In genomic region chr20:63362426-63363009, GRCh38 we compare ENCODE assay signal across 18 cellular contexts. TPM values are rescaled to one million over a fixed set of nuclear protein-coding genes. Genes with fewer than 3 reads are reported as not detected.
DNase-seq lines count a peak whose midpoint lies in the region; ATAC-seq and TF ChIP-seq lines count a peak whose summit lies in the region.
"Had no signal": no experiment of that assay in that cellular context is flagged by ENCODE, and none has a peak within 500 bp of the region (broad histone marks: within the 10 kb centered on the region; RNA-seq: fewer than 3 reads in every experiment).

No MANE protein-coding gene starts in this region.

- H3K27ac Mint-ChIP-seq in endodermal cell = no peak overlapping the region
- H3K27ac Mint-ChIP-seq: CD8-positive, alpha-beta T cell; HFFc6 had no signal

- no peak overlapping the region for H3K27ac ChIP-seq in right atrium auricular region
- no peak overlapping the region for H3K27ac ChIP-seq in endodermal cell (ENCODE audit: low read depth, low read length)
- H3K27ac ChIP-seq in liver (ENCODE audit: low read depth in 1 of 2, low read length in 2 of 2) = peak overlapping the region; percentile 89 to 94
- no peak overlapping the region for H3K27ac ChIP-seq in spleen
- H3K27ac ChIP-seq: BLaER1 had no signal

- H3K27me3 ChIP-seq in right atrium auricular region (peaks cover 0 to 8% of the 10 kb centered on the region in 2 donors), endodermal cell (ENCODE audit: control insufficient read depth, insufficient read depth, low read length, poor library complexity, severe bottlenecking) (peaks cover 28% of the 10 kb centered on the region), liver (ENCODE audit: control insufficient read depth in 4 of 4, insufficient read depth in 4 of 4, low read length in 3 of 4) (no peaks in the 10 kb centered on the region), spleen (replicated peaks in 1 of 7) (peaks cover 4 to 94% (median 25%) of the 10 kb centered on the region in 7 donors)

- H3K4me3 Mint-ChIP-seq in endodermal cell = no peak overlapping the region
- H3K4me3 Mint-ChIP-seq: CD8-positive, alpha-beta T cell; HFFc6 had no signal

- H3K4me1 Mint-ChIP-seq in endodermal cell = peaks cover 8% of the 10 kb centered on the region

- H3K36me3 ChIP-seq in right atrium auricular region (no peaks in the 10 kb centered on the region), endodermal cell (ENCODE audit: control insufficient read depth, insufficient read depth, low read length) (no peaks in the 10 kb centered on the region), liver (ENCODE audit: control insufficient read depth in 4 of 4, insufficient read depth in 3 of 4, low read depth in 1 of 4, low read length in 3 of 4) (no peaks in the 10 kb centered on the region), spleen (no peaks in the 10 kb centered on the region)
- H3K36me3 ChIP-seq: BLaER1 had no signal

- DNase-seq in Right ventricle myocardium inferior (ENCODE audit: missing footprints) (peak; percentile 8), right atrium auricular region (ENCODE audit: low spot score) (no peak), endodermal cell (no peak), spleen (peak; percentile 62), NCI-H187 treated with DMSO at 0.1 percent for 48 hours (lab: John Stamatoyannopoulos, UW) (no peak)
- DNase-seq: GOT3; HFFc6; NCI-H1694 treated with DMSO at 0.1 percent for 48 hours; NCI-H226; NK-92 treated with Interleukin-12 subunit alpha and Interleukin-12 subunit beta, amount 100 ng/mL, for 24 hours had no signal

- peaks cover 20% of the 10 kb centered on the region for H3K27me3 Mint-ChIP-seq in endodermal cell (ENCODE audit: insufficient read depth)

- no peaks in the 10 kb centered on the region for H3K36me3 Mint-ChIP-seq in endodermal cell (ENCODE audit: low read depth)
- H3K36me3 Mint-ChIP-seq: CD8-positive, alpha-beta T cell had no signal

- H3K4me3 ChIP-seq in right atrium auricular region (no peak overlapping the region), endodermal cell (ENCODE audit: low read length) (no peak overlapping the region), liver (ENCODE audit: low read depth in 1 of 3, low read length in 3 of 3) (no peak overlapping the region), spleen (no peak overlapping the region)
- H3K4me3 ChIP-seq: BLaER1 had no signal

- intact Hi-C loops in Right ventricle myocardium inferior (cut with DNase I) (no loop called here), spleen (cut with DNase I; ENCODE audit: low total_unique reads) (no loop called here)

- TF ChIP-seq CTCF in right atrium auricular region (IDR thresholded peaks at IDR 0.05) (no peak), endodermal cell (conservative IDR thresholded peaks at IDR 0.05) (peak; percentile 44), liver (IDR thresholded peaks at IDR 0.05; ENCODE audit: low read depth, low read length, missing input control) (no peak), spleen (IDR thresholded peaks at IDR 0.05 in 8 of 11, conservative IDR thresholded peaks at IDR 0.05 in 3 of 11) (no peak)

- H3K9me3 Mint-ChIP-seq in endodermal cell = no peaks in the 10 kb centered on the region
- H3K9me3 Mint-ChIP-seq: CD8-positive, alpha-beta T cell; HFFc6 had no signal

- no peaks in the 10 kb centered on the region for H3K9me3 ChIP-seq in right atrium auricular region
- H3K9me3 ChIP-seq in endodermal cell (ENCODE audit: control insufficient read depth, low read length) = no peaks in the 10 kb centered on the region
- no peaks in the 10 kb centered on the region for H3K9me3 ChIP-seq in liver (ENCODE audit: control insufficient read depth in 4 of 4, low read length in 3 of 4)
- H3K9me3 ChIP-seq in spleen = no peaks in the 10 kb centered on the region
- H3K9me3 ChIP-seq: BLaER1 had no signal

- 80 to 81% methylated on average over 16 of the region's 16 CpGs for WGBS in endodermal cell (ENCODE audit: insufficient coverage in 1 of 2, insufficient read length in 1 of 2), 2 experiments
- WGBS in liver = 82% methylated on average over 16 of the region's 16 CpGs
- WGBS in spleen, 5 donors = 66 to 80% (median 69%) methylated on average over 15 to 16 of the region's 16 CpGs

- no peak for TF ChIP-seq POLR2A in spleen (IDR thresholded peaks at IDR 0.05)

- ATAC-seq in Right ventricle myocardium inferior (no peak), HG03571 (IDR thresholded peaks at IDR 0.05; ENCODE audit: unreplicated experiment) (no peak)
- ATAC-seq in activated CD4-positive, CD25-positive, alpha-beta regulatory T cell treated with anti-CD3 and anti-CD28 coated beads, Interleukin-2, amount 50 U/mL, for 24 hours = no peak
- ATAC-seq: CD8-positive, alpha-beta T cell had no signal

- no peak overlapping the region for H3K9ac ChIP-seq in endodermal cell (ENCODE audit: extremely low read depth, low read length, poor library complexity, severe bottlenecking)
- no peak overlapping the region for H3K9ac ChIP-seq in liver (ENCODE audit: low read depth in 1 of 2, low read length in 2 of 2)
- H3K9ac ChIP-seq: BLaER1 had no signal

- H3K4me1 ChIP-seq in right atrium auricular region (peaks cover 0 to 27% of the 10 kb centered on the region in 2 donors), endodermal cell (ENCODE audit: control insufficient read depth, insufficient read depth, low read length) (no peaks in the 10 kb centered on the region), liver (ENCODE audit: control insufficient read depth in 4 of 4, insufficient read depth in 4 of 4, low read length in 3 of 4) (peaks cover 15 to 93% (median 61%) of the 10 kb centered on the region in 4 donors), spleen (peaks cover 0 to 27% (median 11%) of the 10 kb centered on the region in 6 donors)

- no peak for TF ChIP-seq RAD21 in liver (IDR thresholded peaks at IDR 0.05)

TF ChIP-seq in liver, 16 proteins besides CTCF, POLR2A, EP300 and RAD21 (continues in another document):
- no peak for TF ChIP-seq FOXA1 (IDR thresholded peaks at IDR 0.05)
- TF ChIP-seq GABPA (IDR thresholded peaks at IDR 0.05 in 1 of 2, conservative IDR thresholded peaks at IDR 0.05 in 1 of 2) = no peak
- no peak for TF ChIP-seq JUND (IDR thresholded peaks at IDR 0.05)
- TF ChIP-seq EGR1 (IDR thresholded peaks at IDR 0.05; ENCODE audit: low read depth in 2 of 2) = no peak
- no peak for TF ChIP-seq NR2F2 (IDR thresholded peaks at IDR 0.05)
- no peak for TF ChIP-seq HNF4G (IDR thresholded peaks at IDR 0.05)
- no peak for TF ChIP-seq REST (IDR thresholded peaks at IDR 0.05)
- TF ChIP-seq FOXA2 (IDR thresholded peaks at IDR 0.05) = no peak
- TF ChIP-seq ZBTB33 (IDR thresholded peaks at IDR 0.05) = no peak
- TF ChIP-seq RXRA (IDR thresholded peaks at IDR 0.05) = no peak
- no peak for TF ChIP-seq TAF1 (conservative IDR thresholded peaks at IDR 0.05)
- no peak for TF ChIP-seq HNF4A (conservative IDR thresholded peaks at IDR 0.05)
- TF ChIP-seq, protein P1, sequence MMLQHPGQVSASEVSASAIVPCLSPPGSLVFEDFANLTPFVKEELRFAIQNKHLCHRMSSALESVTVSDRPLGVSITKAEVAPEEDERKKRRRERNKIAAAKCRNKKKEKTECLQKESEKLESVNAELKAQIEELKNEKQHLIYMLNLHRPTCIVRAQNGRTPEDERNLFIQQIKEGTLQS (IDR thresholded peaks at IDR 0.05) = no peak

RNA-seq across cellular contexts. Expression of gene CHRNA4, which starts 1.4 kb away (rescaled TPM):
- total RNA-seq in Right ventricle myocardium inferior (2.3 TPM), right atrium auricular region (not detected), endodermal cell (under 1 TPM in 1 of 2 donors, not detected in 1; 0.46 TPM), liver (10 to 100 TPM in 1 of 2 donors, not detected in 1; 23.3 TPM), spleen (10 to 100 TPM in 1 of 7 donors, 1 to 10 TPM in 4, under 1 TPM in 2; 0.74 to 13.8 (median 1.7) TPM)
- 9.6 TPM for polyA plus RNA-seq in endodermal cell (2013, experiment 1 of 2)
- 5.6 TPM for polyA plus RNA-seq in endodermal cell (2013, experiment 2 of 2)
- polyA plus RNA-seq in liver (1 to 10 TPM; 3.2 to 6.4 TPM), spleen (under 1 TPM in 2 of 3 donors, not detected in 1; 0.15 to 0.86 TPM)
- total RNA-seq: CD8-positive, alpha-beta T cell; Daoy; HFFc6; LHCN-M2; OCI-LY7 had no signal

Comparison
In these comparisons a context has a peak if more than half of its experiments do, and no peak if none do; other contexts are left out.
1. DNase-seq: peak in Right ventricle myocardium inferior (single experiment) and spleen (single experiment); none in right atrium auricular region (single experiment), endodermal cell (single experiment) and NCI-H187 treated with DMSO at 0.1 percent for 48 hours (single experiment).
2. H3K27ac ChIP-seq: peak in liver (2 of 2); none in right atrium auricular region (0 of 2), endodermal cell (single experiment) and spleen (0 of 8).